14 cellular contexts compared by ENCODE assay signal in genomic region chr5:117207088-117207668, GRCh38.
A peak's percentile ranks its signal among the peaks of the same experiment; 100 is the strongest.
DNase-seq lines count a peak whose midpoint lies in the region; ATAC-seq and TF ChIP-seq lines count a peak whose summit lies in the region.
"Had no signal": no experiment of that assay in that cellular context is flagged by ENCODE, and none has a peak within 500 bp of the region (broad histone marks: within the 10 kb centered on the region; RNA-seq: fewer than 3 reads in every experiment).

No MANE protein-coding gene starts in this region.

- H2BK5ac ChIP-seq in H9 (ENCODE audit: insufficient read length, low read length): no peak overlapping the region

- H3K4ac ChIP-seq in H9 (ENCODE audit: low read depth, low read length): no peak overlapping the region

- no peaks in the 10 kb centered on the region for H3F3A ChIP-seq in neural progenitor cell (ENCODE audit: low read depth)

- H2AFZ ChIP-seq in H9 (ENCODE audit: low read length) (no peak overlapping the region), neural progenitor cell (replicated peaks) (peak overlapping the region; percentile 57)
- H2AFZ ChIP-seq: GM23248 had no signal

- H3K9me3 Mint-ChIP-seq in H9 (peaks cover 0 to 4% of the 10 kb centered on the region in 2 experiments; a peak in 2 of 5 replicates), endodermal cell (peaks cover 9% of the 10 kb centered on the region), neural progenitor cell (peaks cover 4% of the 10 kb centered on the region)

- H2BK15ac ChIP-seq in H9 (ENCODE audit: low read depth, low read length): no peak overlapping the region

- H3K4me1 ChIP-seq in H9 (ENCODE audit: insufficient read depth, low read length) (no peaks in the 10 kb centered on the region; the same call in none of the 2 replicates), endodermal cell (ENCODE audit: control insufficient read depth, insufficient read depth, low read length) (peaks cover 11% of the 10 kb centered on the region), neural progenitor cell (peaks cover 15% of the 10 kb centered on the region)
- H3K4me1 ChIP-seq: BLaER1 treated with 17β-estradiol and CSF1 and Interleukin-3, amounts not matched to agents 10 nM and 100 nM; HAP-1 had no signal

- intact Hi-C loops in Right ventricle myocardium inferior (cut with DNase I): no loop called here

- H3K27ac Mint-ChIP-seq in H9 (peak overlapping the region in 1 of 3 experiments; percentile 39; a peak in 2 of 7 replicates), endodermal cell (peak overlapping the region; percentile 68), neural progenitor cell (peak overlapping the region; percentile 72)
- H3K27ac Mint-ChIP-seq: B cell; CD4-positive, CD25-positive, alpha-beta regulatory T cell had no signal

- no peaks in the 10 kb centered on the region for H3K9me3 ChIP-seq in H9 (ENCODE audit: control insufficient read depth, low read depth, low read length)
- peaks cover 6% of the 10 kb centered on the region for H3K9me3 ChIP-seq in endodermal cell (ENCODE audit: control insufficient read depth, low read length)
- H3K9me3 ChIP-seq in neural progenitor cell (ENCODE audit: low read depth): no peaks in the 10 kb centered on the region
- H3K9me3 ChIP-seq: Caco-2, HAP-1 had no signal

- H4K20me1 ChIP-seq in H9 (ENCODE audit: control insufficient read depth, insufficient read depth, insufficient read length) (no peaks in the 10 kb centered on the region), neural progenitor cell (ENCODE audit: low read depth) (no peaks in the 10 kb centered on the region)
- H4K20me1 ChIP-seq: BLaER1 treated with 17β-estradiol and CSF1 and Interleukin-3, amounts not matched to agents 10 nM and 100 nM had no signal

- no peak overlapping the region for H4K8ac ChIP-seq in H9 (replicated peaks; ENCODE audit: insufficient read length, low read depth, low read length)

- no peak overlapping the region for H2BK20ac ChIP-seq in H9 (ENCODE audit: low read depth, low read length, poor library complexity, severe bottlenecking)

- H3K4me1 Mint-ChIP-seq in H9 (peaks cover 24 to 26% of the 10 kb centered on the region in 2 experiments), endodermal cell (peaks cover 41% of the 10 kb centered on the region), neural progenitor cell (peaks cover 13% of the 10 kb centered on the region)
- H3K4me1 Mint-ChIP-seq: B cell; CD4-positive, CD25-positive, alpha-beta regulatory T cell had no signal

- peak; percentile 36 for DNase-seq in H9
- peak; percentile 66 for DNase-seq in endodermal cell
- DNase-seq in iPS-NIHi11 (ENCODE audit: low spot score): peak; percentile 21
- no peak for DNase-seq in neural progenitor cell (ENCODE audit: low spot score)
- no peak for DNase-seq in Right ventricle myocardium inferior (ENCODE audit: missing footprints)
- no peak for DNase-seq in T-helper 9 cell
- DNase-seq: CD4-positive, CD25-positive, alpha-beta regulatory T cell; GM23248; KG1 had no signal

- H3K36me3 Mint-ChIP-seq in H9 (ENCODE audit: insufficient read depth in 1 of 3, low read depth in 3 of 3) (peaks cover 0 to 5% (median 4%) of the 10 kb centered on the region in 3 experiments; a peak in 3 of 7 replicates), endodermal cell (ENCODE audit: low read depth) (no peaks in the 10 kb centered on the region), neural progenitor cell (peaks cover 2% of the 10 kb centered on the region)
- H3K36me3 Mint-ChIP-seq: CD4-positive, CD25-positive, alpha-beta regulatory T cell had no signal

- no peak overlapping the region for H3K14ac ChIP-seq in H9 (ENCODE audit: insufficient read depth, low read length)

- no peaks in the 10 kb centered on the region for H3K79me2 ChIP-seq in H9 (ENCODE audit: insufficient read depth, low read length)
- no peaks in the 10 kb centered on the region for H3K79me2 ChIP-seq in neural progenitor cell (ENCODE audit: low read depth)

- H3K9ac ChIP-seq in H9 (ENCODE audit: extremely low read depth, insufficient read length, low read length): no peak overlapping the region
- no peak overlapping the region for H3K9ac ChIP-seq in endodermal cell (ENCODE audit: extremely low read depth, low read length, poor library complexity, severe bottlenecking)
- no peak overlapping the region for H3K9ac ChIP-seq in neural progenitor cell
- H3K9ac ChIP-seq: BLaER1 treated with 17β-estradiol and CSF1 and Interleukin-3, amounts not matched to agents 10 nM and 100 nM; GM23248 had no signal

- H4K91ac ChIP-seq in H9 (ENCODE audit: insufficient read length, low read depth, low read length): no peak overlapping the region

- no peak overlapping the region for H4K5ac ChIP-seq in H9 (ENCODE audit: insufficient read length, low read depth, low read length)

- no peak overlapping the region for H3K56ac ChIP-seq in H9 (ENCODE audit: insufficient read length, low read depth, low read length)

- H3K79me1 ChIP-seq in H9 (ENCODE audit: insufficient read depth, low read depth, low read length, poor library complexity, severe bottlenecking): no peaks in the 10 kb centered on the region

- H3K27me3 ChIP-seq in H9 (ENCODE audit: insufficient read depth, low read length) (no peaks in the 10 kb centered on the region), endodermal cell (ENCODE audit: control insufficient read depth, insufficient read depth, low read length, poor library complexity, severe bottlenecking) (no peaks in the 10 kb centered on the region), neural progenitor cell (no peaks in the 10 kb centered on the region)
- H3K27me3 ChIP-seq: BLaER1 treated with 17β-estradiol and CSF1 and Interleukin-3, amounts not matched to agents 10 nM and 100 nM had no signal

- H3K27me3 Mint-ChIP-seq in H9 (ENCODE audit: low read depth) (no peaks in the 10 kb centered on the region), endodermal cell (ENCODE audit: insufficient read depth) (no peaks in the 10 kb centered on the region), neural progenitor cell (ENCODE audit: insufficient read depth, low read depth) (peaks cover 12% of the 10 kb centered on the region)
- H3K27me3 Mint-ChIP-seq: B cell; CD4-positive, CD25-positive, alpha-beta regulatory T cell had no signal

- H3K4me3 ChIP-seq in endodermal cell (ENCODE audit: low read length) (no peak overlapping the region), neural progenitor cell (no peak overlapping the region)
- H3K4me3 ChIP-seq: BLaER1 treated with 17β-estradiol and CSF1 and Interleukin-3, amounts not matched to agents 10 nM and 100 nM; GM23248; HAP-1 had no signal

- H2BK120ac ChIP-seq in H9 (ENCODE audit: low read depth, low read length, poor library complexity, severe bottlenecking): no peak overlapping the region

- TF ChIP-seq CTCF in H9 (conservative IDR thresholded peaks at IDR 0.05) (no peak), endodermal cell (conservative IDR thresholded peaks at IDR 0.05) (no peak), neural progenitor cell (IDR thresholded peaks at IDR 0.05) (no peak)

- no peak overlapping the region for H2AK5ac ChIP-seq in H9 (ENCODE audit: insufficient read length, low read length)

- no peak overlapping the region for H3T11ph ChIP-seq in H9 (ENCODE audit: low read length)

- H3K27ac ChIP-seq in H9 (ENCODE audit: insufficient read length, low read depth, low read length) (no peak overlapping the region), endodermal cell (ENCODE audit: low read depth, low read length) (no peak overlapping the region), neural progenitor cell (no peak overlapping the region)
- H3K27ac ChIP-seq: BLaER1 treated with 17β-estradiol and CSF1 and Interleukin-3, amounts not matched to agents 10 nM and 100 nM; GM23248 had no signal

- no peak overlapping the region for H3K4me3 Mint-ChIP-seq in H9
- H3K4me3 Mint-ChIP-seq in endodermal cell: no peak overlapping the region
- no peak overlapping the region for H3K4me3 Mint-ChIP-seq in neural progenitor cell
- H3K4me3 Mint-ChIP-seq: B cell; CD4-positive, CD25-positive, alpha-beta regulatory T cell had no signal

- H3K4me2 ChIP-seq in H9 (ENCODE audit: insufficient read depth, insufficient read length, low read length) (no peak overlapping the region), neural progenitor cell (no peak overlapping the region)
- H3K4me2 ChIP-seq: BLaER1 treated with 17β-estradiol and CSF1 and Interleukin-3, amounts not matched to agents 10 nM and 100 nM had no signal

- no peaks in the 10 kb centered on the region for H3K23me2 ChIP-seq in H9 (ENCODE audit: insufficient read length, low read depth, low read length, poor library complexity, severe bottlenecking)

- no peak overlapping the region for H3K23ac ChIP-seq in H9 (ENCODE audit: insufficient read length, low read depth, low read length)

- no peaks in the 10 kb centered on the region for H3K36me3 ChIP-seq in endodermal cell (ENCODE audit: control insufficient read depth, insufficient read depth, low read length)
- no peaks in the 10 kb centered on the region for H3K36me3 ChIP-seq in neural progenitor cell
- H3K36me3 ChIP-seq: BLaER1 treated with 17β-estradiol and CSF1 and Interleukin-3, amounts not matched to agents 10 nM and 100 nM; HAP-1 had no signal

- WGBS in H9 (ENCODE audit: extremely low coverage, insufficient read length, low lambda C conversion rate): no CpG with 5 or more reads among the region's 9 CpGs
- WGBS in endodermal cell (ENCODE audit: insufficient coverage in 1 of 2, insufficient read length in 1 of 2), 2 experiments: 65 to 77% methylated on average over 5 to 9 of the region's 9 CpGs

- no peak for ATAC-seq in GM21786 (IDR thresholded peaks at IDR 0.05; ENCODE audit: unreplicated experiment)
- no peak for ATAC-seq in Right ventricle myocardium inferior

- no peak overlapping the region for H2BK12ac ChIP-seq in H9 (ENCODE audit: insufficient read length, low read depth, low read length)

- H3K18ac ChIP-seq in H9 (ENCODE audit: insufficient read length, low read depth, low read length): no peak overlapping the region

Comparison
In these comparisons a context has a peak if more than half of its experiments do, and no peak if none do; other contexts are left out.
1. DNase-seq: peak in H9 (single experiment), endodermal cell (single experiment) and iPS-NIHi11 (single experiment); none in neural progenitor cell (single experiment), Right ventricle myocardium inferior (single experiment) and T-helper 9 cell (single experiment).